Comparison of ENCODE assay signal across 10 cellular contexts in the genomic region with DNA sequence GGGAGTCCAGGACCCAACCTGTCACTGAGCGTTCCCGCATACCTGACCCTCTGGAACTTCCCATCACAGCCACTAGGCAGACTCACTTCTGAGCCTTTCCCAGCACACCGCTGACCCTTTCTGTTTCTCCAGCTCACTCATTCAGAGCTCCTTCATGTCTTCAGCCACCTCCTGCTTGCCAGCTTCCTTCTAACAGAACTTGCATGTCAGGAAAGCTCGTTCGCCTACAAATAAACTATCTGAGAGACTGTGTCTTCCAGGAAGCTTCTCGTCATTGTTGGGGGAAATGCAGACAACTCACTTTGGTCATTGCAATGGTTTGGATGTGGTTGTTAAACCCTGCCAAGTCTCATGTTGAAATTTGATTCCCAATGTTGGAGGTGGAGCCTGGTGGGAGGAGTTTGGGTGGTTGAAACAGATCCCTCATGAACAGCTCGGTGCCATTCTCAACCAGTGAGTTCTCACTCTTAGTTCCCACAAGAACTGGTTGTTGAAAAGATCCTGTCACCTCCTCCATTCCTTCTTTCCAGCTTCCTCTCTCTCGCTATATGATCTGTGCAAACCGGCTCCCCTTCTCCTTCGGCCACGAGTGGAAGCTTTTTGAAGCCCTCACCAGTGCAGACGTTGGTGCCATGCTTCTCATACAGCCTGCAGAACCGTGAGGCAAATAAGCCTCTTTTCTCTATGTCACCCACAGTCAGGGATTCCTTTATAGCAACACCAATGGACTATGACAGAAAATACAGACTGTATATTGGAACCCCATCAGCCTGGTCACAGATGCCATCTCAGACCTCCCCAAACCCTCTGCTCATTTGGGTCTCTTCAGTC. TPM values are rescaled to one million over a fixed set of nuclear protein-coding genes. Genes with fewer than 3 reads are reported as not detected.
DNase-seq lines count a peak whose midpoint lies in the region; ATAC-seq, FAIRE-seq and TF ChIP-seq lines count a peak whose summit lies in the region.
"Had no signal": no experiment of that assay in that cellular context is flagged by ENCODE, and none has a peak within 500 bp of the region (broad histone marks: within the 10 kb centered on the region; RNA-seq: fewer than 3 reads in every experiment).

No MANE protein-coding gene starts in this region.

- WGBS in stomach, 5 donors, result 12 to 21% (median 16%) methylated on average over 13 of the region's 13 CpGs

- TF ChIP-seq CTCF in HFF-Myc (IDR thresholded peaks at IDR 0.05; ENCODE audit: low read depth, low read length, missing control alignments), result peak; percentile 10
- TF ChIP-seq CTCF in astrocyte (IDR thresholded peaks at IDR 0.05; ENCODE audit: insufficient read depth, low read depth, low read length), result peak; percentile 22
- peak in 2 of 7 experiments; percentile 8 to 16 for TF ChIP-seq CTCF in stomach (IDR thresholded peaks at IDR 0.05)

- no peak for TF ChIP-seq EP300 in stomach (IDR thresholded peaks at IDR 0.05)

- H3K27ac Mint-ChIP-seq in astrocyte (ENCODE audit: unreplicated experiment), result no peak overlapping the region

- peak overlapping the region; percentile 82 for H3K4me2 ChIP-seq in astrocyte (ENCODE audit: low read length)

- H3K4me1 Mint-ChIP-seq in astrocyte (ENCODE audit: low read depth, unreplicated experiment), result peaks cover 13% of the 10 kb centered on the region

- no peak for TF ChIP-seq POLR2A in stomach (IDR thresholded peaks at IDR 0.05)

- no peaks in the 10 kb centered on the region for H3K9me3 ChIP-seq in astrocyte (ENCODE audit: insufficient read depth, low read depth, low read length)
- H3K9me3 ChIP-seq in stomach, result no peaks in the 10 kb centered on the region

- intact Hi-C loops in stomach (cut with DNase I; ENCODE audit: low total_unique reads), result no loop called here

- peaks cover 17% of the 10 kb centered on the region for H3K27me3 Mint-ChIP-seq in astrocyte (ENCODE audit: low read depth, unreplicated experiment)

- peaks cover 3% of the 10 kb centered on the region for H3K9me3 Mint-ChIP-seq in astrocyte (ENCODE audit: unreplicated experiment)

- H3K4me3 ChIP-seq in HFF-Myc (replicated peaks; ENCODE audit: low read depth, low read length) (peak overlapping the region; percentile 21; the same call in 1 of the 2 replicates), astrocyte (ENCODE audit: insufficient read depth, low read depth, low read length) (peak overlapping the region; percentile 37), stomach (peak overlapping the region in 1 of 4 donors; percentile 29)

- peak overlapping the region; percentile 58 for H2AFZ ChIP-seq in astrocyte (ENCODE audit: low read depth, low read length)

- H3K79me2 ChIP-seq in astrocyte (ENCODE audit: insufficient read depth, low read length), result no peaks in the 10 kb centered on the region

- no peak for ATAC-seq in GM19351 (IDR thresholded peaks at IDR 0.05; ENCODE audit: unreplicated experiment)

- H3K36me3 ChIP-seq in astrocyte (ENCODE audit: insufficient read depth, low read length) (no peaks in the 10 kb centered on the region), stomach (no peaks in the 10 kb centered on the region)

- H3K27me3 ChIP-seq in astrocyte (ENCODE audit: insufficient read depth, low read length) (no peaks in the 10 kb centered on the region), stomach (no peaks in the 10 kb centered on the region)

- H3K4me1 ChIP-seq in astrocyte (ENCODE audit: insufficient read depth, low read length), result peaks cover 5% of the 10 kb centered on the region
- H3K4me1 ChIP-seq in stomach, result peaks cover 0 to 24% (median 18%) of the 10 kb centered on the region in 4 donors

- no peaks in the 10 kb centered on the region for H3K36me3 Mint-ChIP-seq in astrocyte (ENCODE audit: low read depth, unreplicated experiment)

- DNase-seq in HFF-Myc (ENCODE audit: extremely low read depth, low read depth), result peak; percentile 44
- peak; percentile 84 for DNase-seq in astrocyte (ENCODE audit: low read depth)
- DNase-seq in iPS DF 4.7 (ENCODE audit: extremely low read depth, low spot score), result peak; percentile 69
- peak; percentile 52 for DNase-seq in stomach
- DNase-seq in activated effector memory CD4-positive, alpha-beta T cell treated with Interleukin-2 at 50 U/mL for 16 hours, result no peak
- DNase-seq in NCI-H146 (lab: John Stamatoyannopoulos, UW), result no peak
- no peak for DNase-seq in stimulated activated CD4-positive, alpha-beta T cell treated with anti-CD3 and anti-CD28 coated beads, Interleukin-4, amount 100 ng/mL, for 24 hours
- DNase-seq: activated CD4-positive, alpha-beta T cell treated with anti-CD3 and anti-CD28 coated beads for 48 hours had no signal

- no peak overlapping the region for H3K9ac ChIP-seq in astrocyte (ENCODE audit: low read length)

- H3K27ac ChIP-seq in astrocyte (ENCODE audit: low read depth, low read length), result no peak overlapping the region
- peak overlapping the region in 4 of 5 donors; percentile 1 to 54 (median 42) for H3K27ac ChIP-seq in stomach

- H3K4me3 Mint-ChIP-seq in astrocyte (ENCODE audit: unreplicated experiment), result peak overlapping the region; percentile 76

- no peaks in the 10 kb centered on the region for H4K20me1 ChIP-seq in astrocyte (ENCODE audit: insufficient read depth, low read length)

- peak; percentile 13 for FAIRE-seq in astrocyte (lab: Jason Lieb, UNC)

RNA-seq across cellular contexts. Expression of gene MUC21, which starts 1.4 kb away (rescaled TPM):
- not detected in 2 replicates for total RNA-seq in astrocyte
- total RNA-seq in stomach, result 1 to 10 TPM in 2 of 5 donors, under 1 TPM in 2, not detected in 1; 0.18 to 4.9 (median 1.2) TPM
- polyA plus RNA-seq in stomach, result 100 to 1,000 TPM in 1 of 3 donors, 1 to 10 TPM in 2; 1.2 to 131 (median 1.6) TPM
- total RNA-seq: posterior vena cava had no signal

RNA-seq across cellular contexts. Expression of gene MUC22, which starts 28.1 kb away (rescaled TPM):
- total RNA-seq in astrocyte (0.05 TPM in 1 of 2 replicates, not detected in the other), stomach (not detected)
- under 1 TPM in 1 of 3 donors, not detected in 2; 0.65 TPM for polyA plus RNA-seq in stomach
- total RNA-seq: posterior vena cava had no signal

RNA-seq across cellular contexts. Expression of gene MUCL3, which starts 41.4 kb away (rescaled TPM):
- total RNA-seq in astrocyte (not detected in 2 replicates), stomach (100 to 1,000 TPM in 3 of 5 donors, 10 to 100 TPM in 1, under 1 TPM in 1; 0.87 to 346 (median 168) TPM)
- polyA plus RNA-seq in stomach, result 10 to 100 TPM; 17.5 to 83.3 (median 39.6) TPM
- total RNA-seq: posterior vena cava had no signal

RNA-seq across cellular contexts. Expression of gene SFTA2, which starts 50.2 kb away (rescaled TPM):
- total RNA-seq in astrocyte, result not detected in 2 replicates
- 10 to 100 TPM in 1 of 5 donors, 1 to 10 TPM in 1, not detected in 3; 2.8 to 15.2 TPM for total RNA-seq in stomach
- polyA plus RNA-seq in stomach, result 10 to 100 TPM; 10.2 to 94.7 (median 44.1) TPM

Comparison
In these comparisons a context has a peak if more than half of its experiments do, and no peak if none do; other contexts are left out.
1. DNase-seq: peak in HFF-Myc (single experiment), astrocyte (single experiment), iPS DF 4.7 (single experiment) and stomach (single experiment); none in activated effector memory CD4-positive, alpha-beta T cell treated with Interleukin-2 at 50 U/mL for 16 hours (single experiment), NCI-H146 (single experiment) and stimulated activated CD4-positive, alpha-beta T cell treated with anti-CD3 and anti-CD28 coated beads, Interleukin-4, amount 100 ng/mL, for 24 hours (single experiment).